Comparison of ENCODE assay signal across 17 cellular contexts in the genomic region with DNA sequence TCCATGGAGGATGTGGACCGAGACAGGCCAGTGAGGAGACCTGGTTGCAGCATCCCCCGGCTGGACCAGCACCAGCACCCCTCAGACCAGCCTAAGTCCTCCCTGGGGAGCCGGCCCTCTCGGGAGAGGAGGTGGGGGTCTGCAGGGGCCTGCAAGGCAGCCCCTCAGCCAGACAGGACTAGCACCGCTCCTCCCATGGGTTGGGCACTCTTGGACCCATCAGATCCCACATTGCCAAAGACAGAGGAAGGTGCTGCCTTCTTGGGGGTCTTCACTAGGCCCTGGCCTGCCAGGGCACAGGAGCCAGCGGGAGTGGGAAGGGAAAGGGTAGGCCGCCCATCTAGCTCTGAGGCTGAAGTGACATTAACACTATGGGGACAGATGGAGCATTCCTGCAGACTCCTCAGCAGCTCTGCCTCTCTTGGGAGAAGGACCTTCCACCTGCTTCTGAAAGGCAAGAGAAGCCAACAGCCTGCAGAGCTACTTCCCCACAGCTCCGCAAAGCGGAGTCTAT. TPM values are rescaled to one million over a fixed set of nuclear protein-coding genes. Genes with fewer than 3 reads are reported as not detected.
DNase-seq lines count a peak whose midpoint lies in the region; ATAC-seq and TF ChIP-seq lines count a peak whose summit lies in the region.
"Had no signal": no experiment of that assay in that cellular context is flagged by ENCODE, and none has a peak within 500 bp of the region (broad histone marks: within the 10 kb centered on the region; RNA-seq: fewer than 3 reads in every experiment).

No MANE protein-coding gene starts in this region.

- H3K4me3 ChIP-seq in GM12865 (ENCODE audit: low read depth, low read length), result peak overlapping the region; percentile 49
- no peak overlapping the region for H3K4me3 ChIP-seq in tibial nerve

- CTCF ChIA-PET in activated CD8-positive, alpha-beta memory T cell treated with anti-CD3 and anti-CD28 coated beads, Interleukin-2, amount 10 ng/mL, durations not matched to agents 7 days and 5 days (lab: Charles Lee), result interaction anchor here (0.5 kb wide), 1 partner anchor 106 kb away, joined by 4 read pairs; no protein-coding TSS in a partner anchor

- no peak overlapping the region for H3K4me3 Mint-ChIP-seq in activated CD8-positive, alpha-beta memory T cell treated with anti-CD3 and anti-CD28 coated beads, Interleukin-2, amount 10 ng/mL, durations not matched to agents 7 days and 5 days
- H3K4me3 Mint-ChIP-seq in central memory CD8-positive, alpha-beta T cell, result peak overlapping the region; percentile 64
- H3K4me3 Mint-ChIP-seq in stimulated activated memory B cell treated with anti-CD40 and anti-IgM and Interleukin-4, amounts not matched to agents 10 μg/mL and 1 μg/mL and 100 μg/mL, for 72 hours, result no peak overlapping the region
- H3K4me3 Mint-ChIP-seq: HFFc6 had no signal

- ATAC-seq in activated CD8-positive, alpha-beta memory T cell treated with anti-CD3 and anti-CD28 coated beads, Interleukin-2, amount 10 ng/mL, durations not matched to agents 7 days and 5 days, result no peak
- ATAC-seq in central memory CD8-positive, alpha-beta T cell (replicated peaks; ENCODE audit: extremely low read depth, poor library complexity, severe bottlenecking), result no peak
- no peak for ATAC-seq in stimulated activated memory B cell treated with anti-CD40 and anti-IgM and Interleukin-4, amounts not matched to agents 10 μg/mL and 1 μg/mL and 100 μg/mL, for 72 hours

- DNase-seq in activated CD8-positive, alpha-beta memory T cell treated with anti-CD3 and anti-CD28 coated beads, Interleukin-2, amount 10 ng/mL, durations not matched to agents 7 days and 5 days, result no peak
- no peak for DNase-seq in activated CD8-positive, alpha-beta memory T cell treated with anti-CD3 and anti-CD28 coated beads for 24 hours
- DNase-seq in GM12865 (ENCODE audit: low read depth) (no peak), dermis blood vessel endothelial cell (no peak), tibial nerve (ENCODE audit: low spot score in 2 of 2) (no peak)
- no peak for DNase-seq in central memory CD8-positive, alpha-beta T cell (ENCODE audit: low spot score in 2 of 2)
- DNase-seq: EL; HFFc6; KG1; NCI-H1436; NCI-H2029; NCI-H2171; NCI-H446; NCI-H69; NK-92 treated with Interleukin-12 subunit alpha and Interleukin-12 subunit beta, amount 100 ng/mL, for 24 hours had no signal

- no peaks in the 10 kb centered on the region for H3K9me3 Mint-ChIP-seq in activated CD8-positive, alpha-beta memory T cell treated with anti-CD3 and anti-CD28 coated beads, Interleukin-2, amount 10 ng/mL, durations not matched to agents 7 days and 5 days (ENCODE audit: low read depth)
- H3K9me3 Mint-ChIP-seq in central memory CD8-positive, alpha-beta T cell, result no peaks in the 10 kb centered on the region
- H3K9me3 Mint-ChIP-seq in stimulated activated memory B cell treated with anti-CD40 and anti-IgM and Interleukin-4, amounts not matched to agents 10 μg/mL and 1 μg/mL and 100 μg/mL, for 72 hours, result no peaks in the 10 kb centered on the region
- H3K9me3 Mint-ChIP-seq: HFFc6 had no signal

- H3K4me1 ChIP-seq in tibial nerve, result peaks cover 0 to 24% (median 8%) of the 10 kb centered on the region in 4 donors

- H3K36me3 Mint-ChIP-seq in activated CD8-positive, alpha-beta memory T cell treated with anti-CD3 and anti-CD28 coated beads, Interleukin-2, amount 10 ng/mL, durations not matched to agents 7 days and 5 days, result no peaks in the 10 kb centered on the region
- H3K36me3 Mint-ChIP-seq in central memory CD8-positive, alpha-beta T cell (ENCODE audit: insufficient read depth), result peaks cover 6% of the 10 kb centered on the region
- H3K36me3 Mint-ChIP-seq in stimulated activated memory B cell treated with anti-CD40 and anti-IgM and Interleukin-4, amounts not matched to agents 10 μg/mL and 1 μg/mL and 100 μg/mL, for 72 hours, result no peaks in the 10 kb centered on the region

- TF ChIP-seq CTCF in GM12865 (IDR thresholded peaks at IDR 0.05; ENCODE audit: insufficient read depth, low read depth, low read length, missing control alignments), result no peak
- TF ChIP-seq CTCF in tibial nerve (IDR thresholded peaks at IDR 0.05), result no peak

- no peaks in the 10 kb centered on the region for H3K27me3 Mint-ChIP-seq in activated CD8-positive, alpha-beta memory T cell treated with anti-CD3 and anti-CD28 coated beads, Interleukin-2, amount 10 ng/mL, durations not matched to agents 7 days and 5 days
- no peaks in the 10 kb centered on the region for H3K27me3 Mint-ChIP-seq in central memory CD8-positive, alpha-beta T cell
- peaks cover 14% of the 10 kb centered on the region for H3K27me3 Mint-ChIP-seq in stimulated activated memory B cell treated with anti-CD40 and anti-IgM and Interleukin-4, amounts not matched to agents 10 μg/mL and 1 μg/mL and 100 μg/mL, for 72 hours

- WGBS in tibial nerve, 2 donors, result 98% methylated on average over 9 of the region's 9 CpGs

- H3K27ac Mint-ChIP-seq in activated CD8-positive, alpha-beta memory T cell treated with anti-CD3 and anti-CD28 coated beads, Interleukin-2, amount 10 ng/mL, durations not matched to agents 7 days and 5 days, result peak overlapping the region; percentile 90
- peak overlapping the region; percentile 97 for H3K27ac Mint-ChIP-seq in central memory CD8-positive, alpha-beta T cell (ENCODE audit: low read depth)
- peak overlapping the region; percentile 63 for H3K27ac Mint-ChIP-seq in stimulated activated memory B cell treated with anti-CD40 and anti-IgM and Interleukin-4, amounts not matched to agents 10 μg/mL and 1 μg/mL and 100 μg/mL, for 72 hours
- H3K27ac Mint-ChIP-seq: HFFc6 had no signal

- H3K27me3 ChIP-seq in tibial nerve, result peaks cover 0 to 3% of the 10 kb centered on the region in 2 donors

- H3K27ac ChIP-seq in tibial nerve, result peak overlapping the region in 2 of 4 donors; percentile 37 to 52

- peaks cover 55% of the 10 kb centered on the region for H3K4me1 Mint-ChIP-seq in activated CD8-positive, alpha-beta memory T cell treated with anti-CD3 and anti-CD28 coated beads, Interleukin-2, amount 10 ng/mL, durations not matched to agents 7 days and 5 days
- peaks cover 32% of the 10 kb centered on the region for H3K4me1 Mint-ChIP-seq in central memory CD8-positive, alpha-beta T cell
- H3K4me1 Mint-ChIP-seq in stimulated activated memory B cell treated with anti-CD40 and anti-IgM and Interleukin-4, amounts not matched to agents 10 μg/mL and 1 μg/mL and 100 μg/mL, for 72 hours, result peaks cover 50% of the 10 kb centered on the region

- no peak for TF ChIP-seq EP300 in tibial nerve (IDR thresholded peaks at IDR 0.05)

- H3K9me3 ChIP-seq in tibial nerve, result no peaks in the 10 kb centered on the region

- no peaks in the 10 kb centered on the region for H3K36me3 ChIP-seq in tibial nerve

- no peak for TF ChIP-seq POLR2A in tibial nerve (IDR thresholded peaks at IDR 0.05)

RNA-seq across cellular contexts. Expression of gene IL13, which starts 6.8 kb away (rescaled TPM):
- 100 to 1,000 TPM in 1 of 2 experiments, 1 to 10 TPM in 1; 4.8 to 119 TPM for total RNA-seq in activated CD8-positive, alpha-beta memory T cell treated with anti-CD3 and anti-CD28 coated beads, Interleukin-2, amount 10 ng/mL, durations not matched to agents 7 days and 5 days
- total RNA-seq in dermis blood vessel endothelial cell, result not detected in 2 replicates
- total RNA-seq in tibial nerve, result under 1 TPM in 2 of 4 donors, not detected in 2; 0.44 to 0.98 TPM
- total RNA-seq: HFFc6, OCI-LY7 had no signal

RNA-seq across cellular contexts. Expression of gene IL4, which starts 9.0 kb away (rescaled TPM):
- 1 to 10 TPM in 1 of 2 experiments, under 1 TPM in 1; 0.53 to 2.5 TPM for total RNA-seq in activated CD8-positive, alpha-beta memory T cell treated with anti-CD3 and anti-CD28 coated beads, Interleukin-2, amount 10 ng/mL, durations not matched to agents 7 days and 5 days
- total RNA-seq in dermis blood vessel endothelial cell, result not detected in 2 replicates
- not detected for total RNA-seq in tibial nerve
- total RNA-seq: HFFc6, OCI-LY7 had no signal
